ENCODE assay signal across 1 cellular context in the genomic region with DNA sequence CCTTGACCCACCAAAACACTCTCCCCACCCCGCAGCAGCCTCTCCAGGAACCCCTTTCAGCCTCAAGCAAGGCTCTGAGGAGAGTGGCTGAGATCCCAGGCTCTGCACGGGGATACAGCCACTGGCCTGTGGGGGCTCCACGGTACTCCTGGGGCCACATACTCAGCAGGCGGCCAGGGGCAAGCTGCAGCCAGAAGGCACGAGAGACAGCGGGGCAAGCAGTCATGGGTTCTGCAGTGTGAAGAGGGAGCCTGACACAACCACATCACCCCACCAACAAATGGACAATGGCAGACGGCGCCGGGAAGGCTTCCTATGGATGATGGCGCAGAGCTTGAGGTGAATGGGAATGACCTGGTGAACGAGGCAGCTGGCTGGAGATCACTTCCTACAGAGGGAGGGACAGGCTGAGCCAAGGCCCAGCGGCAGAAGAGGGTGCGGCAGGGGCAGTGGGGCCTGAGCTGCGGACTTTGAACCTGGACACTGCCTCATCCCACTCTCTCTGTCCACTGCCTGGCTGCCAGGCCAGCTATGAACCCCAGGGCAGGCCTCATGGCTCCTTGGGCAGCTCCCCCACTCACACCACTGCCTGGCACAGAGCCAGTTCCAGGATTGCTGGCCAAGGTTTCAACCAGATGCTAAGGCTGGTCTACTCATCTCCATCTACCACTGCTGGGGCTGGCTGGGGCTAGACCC.
TF ChIP-seq lines count a peak whose summit lies in the region.

No MANE protein-coding gene starts in this region.

TF ChIP-seq in HepG2, 621 proteins besides CTCF, POLR2A, EP300 and RAD21 (continued from another document and continues in another):
- TF ChIP-seq, protein P1, sequence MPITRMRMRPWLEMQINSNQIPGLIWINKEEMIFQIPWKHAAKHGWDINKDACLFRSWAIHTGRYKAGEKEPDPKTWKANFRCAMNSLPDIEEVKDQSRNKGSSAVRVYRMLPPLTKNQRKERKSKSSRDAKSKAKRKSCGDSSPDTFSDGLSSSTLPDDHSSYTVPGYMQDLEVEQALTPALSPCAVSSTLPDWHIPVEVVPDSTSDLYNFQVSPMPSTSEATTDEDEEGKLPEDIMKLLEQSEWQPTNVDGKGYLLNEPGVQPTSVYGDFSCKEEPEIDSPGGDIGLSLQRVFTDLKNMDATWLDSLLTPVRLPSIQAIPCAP (CRISPR knock-in tag; IDR thresholded peaks at IDR 0.05; ENCODE audit: low read depth) = no peak
- TF ChIP-seq, protein P2, sequence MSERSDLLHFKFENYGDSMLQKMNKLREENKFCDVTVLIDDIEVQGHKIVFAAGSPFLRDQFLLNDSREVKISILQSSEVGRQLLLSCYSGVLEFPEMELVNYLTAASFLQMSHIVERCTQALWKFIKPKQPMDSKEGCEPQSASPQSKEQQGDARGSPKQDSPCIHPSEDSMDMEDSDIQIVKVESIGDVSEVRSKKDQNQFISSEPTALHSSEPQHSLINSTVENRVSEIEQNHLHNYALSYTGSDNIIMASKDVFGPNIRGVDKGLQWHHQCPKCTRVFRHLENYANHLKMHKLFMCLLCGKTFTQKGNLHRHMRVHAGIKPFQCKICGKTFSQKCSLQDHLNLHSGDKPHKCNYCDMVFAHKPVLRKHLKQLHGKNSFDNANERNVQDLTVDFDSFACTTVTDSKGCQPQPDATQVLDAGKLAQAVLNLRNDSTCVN (CRISPR knock-in tag; IDR thresholded peaks at IDR 0.05; ENCODE audit: borderline replicate concordance) = no peak; the same call in 1 of the 2 replicates
- peak; percentile 75 for TF ChIP-seq FOSL2 (CRISPR knock-in tag; IDR thresholded peaks at IDR 0.05)
- TF ChIP-seq, protein P3, sequence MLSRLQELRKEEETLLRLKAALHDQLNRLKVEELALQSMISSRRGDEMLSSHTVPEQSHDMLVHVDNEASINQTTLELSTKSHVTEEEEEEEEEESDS (CRISPR knock-in tag; IDR thresholded peaks at IDR 0.05; ENCODE audit: borderline replicate concordance) = no peak
- no peak for TF ChIP-seq NFE2 (CRISPR knock-in tag; IDR thresholded peaks at IDR 0.05)
- no peak for TF ChIP-seq ZNF724P (CRISPR knock-in tag; IDR thresholded peaks at IDR 0.05; ENCODE audit: borderline replicate concordance)
- TF ChIP-seq, protein P4, sequence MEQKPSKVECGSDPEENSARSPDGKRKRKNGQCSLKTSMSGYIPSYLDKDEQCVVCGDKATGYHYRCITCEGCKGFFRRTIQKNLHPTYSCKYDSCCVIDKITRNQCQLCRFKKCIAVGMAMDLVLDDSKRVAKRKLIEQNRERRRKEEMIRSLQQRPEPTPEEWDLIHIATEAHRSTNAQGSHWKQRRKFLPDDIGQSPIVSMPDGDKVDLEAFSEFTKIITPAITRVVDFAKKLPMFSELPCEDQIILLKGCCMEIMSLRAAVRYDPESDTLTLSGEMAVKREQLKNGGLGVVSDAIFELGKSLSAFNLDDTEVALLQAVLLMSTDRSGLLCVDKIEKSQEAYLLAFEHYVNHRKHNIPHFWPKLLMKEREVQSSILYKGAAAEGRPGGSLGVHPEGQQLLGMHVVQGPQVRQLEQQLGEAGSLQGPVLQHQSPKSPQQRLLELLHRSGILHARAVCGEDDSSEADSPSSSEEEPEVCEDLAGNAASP (CRISPR knock-in tag; IDR thresholded peaks at IDR 0.05; ENCODE audit: borderline replicate concordance) = peak; percentile 87; the same call in 1 of the 2 replicates
- peak; percentile 69 for TF ChIP-seq FOXA3 (CRISPR knock-in tag; IDR thresholded peaks at IDR 0.05)
- TF ChIP-seq DPF2 (CRISPR knock-in tag; IDR thresholded peaks at IDR 0.05; ENCODE audit: borderline replicate concordance, low read depth) = peak; percentile 62; the same call in 1 of the 2 replicates
- no peak for TF ChIP-seq ZNF496 (CRISPR knock-in tag; IDR thresholded peaks at IDR 0.05; ENCODE audit: insufficient replicate concordance)
- no peak for TF ChIP-seq RELA (CRISPR knock-in tag; IDR thresholded peaks at IDR 0.05)
- no peak for TF ChIP-seq MAFK (conservative IDR thresholded peaks at IDR 0.05 in 1 of 2, IDR thresholded peaks at IDR 0.05 in 1 of 2; ENCODE audit: low read length in 2 of 2)
- TF ChIP-seq MTF2 (CRISPR knock-in tag; IDR thresholded peaks at IDR 0.05; ENCODE audit: borderline replicate concordance) = no peak
- no peak; the same call in 1 of the 2 replicates for TF ChIP-seq ZNF337 (CRISPR knock-in tag; IDR thresholded peaks at IDR 0.05; ENCODE audit: borderline replicate concordance, low read depth)
- TF ChIP-seq ZNF773 (CRISPR knock-in tag; IDR thresholded peaks at IDR 0.05; ENCODE audit: borderline replicate concordance) = 0 out of 2 replicates have a peak, but pooled peaks have one; percentile 44
- no peak for TF ChIP-seq SP140L (CRISPR knock-in tag; IDR thresholded peaks at IDR 0.05; ENCODE audit: borderline replicate concordance)
- TF ChIP-seq ZNF256 (CRISPR knock-in tag; conservative IDR thresholded peaks at IDR 0.05) = peak; percentile 72; the same call in 1 of the 2 replicates
- no peak for TF ChIP-seq MAFG (CRISPR knock-in tag; IDR thresholded peaks at IDR 0.05)
- TF ChIP-seq ZNF703 (CRISPR knock-in tag; IDR thresholded peaks at IDR 0.05; ENCODE audit: borderline replicate concordance) = no peak; the same call in 1 of the 2 replicates
- TF ChIP-seq ZFP62 (CRISPR knock-in tag; IDR thresholded peaks at IDR 0.05) = no peak
- TF ChIP-seq, protein P5, sequence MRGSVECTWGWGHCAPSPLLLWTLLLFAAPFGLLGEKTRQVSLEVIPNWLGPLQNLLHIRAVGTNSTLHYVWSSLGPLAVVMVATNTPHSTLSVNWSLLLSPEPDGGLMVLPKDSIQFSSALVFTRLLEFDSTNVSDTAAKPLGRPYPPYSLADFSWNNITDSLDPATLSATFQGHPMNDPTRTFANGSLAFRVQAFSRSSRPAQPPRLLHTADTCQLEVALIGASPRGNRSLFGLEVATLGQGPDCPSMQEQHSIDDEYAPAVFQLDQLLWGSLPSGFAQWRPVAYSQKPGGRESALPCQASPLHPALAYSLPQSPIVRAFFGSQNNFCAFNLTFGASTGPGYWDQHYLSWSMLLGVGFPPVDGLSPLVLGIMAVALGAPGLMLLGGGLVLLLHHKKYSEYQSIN (CRISPR knock-in tag; IDR thresholded peaks at IDR 0.05; ENCODE audit: borderline replicate concordance) = no peak
- peak; percentile 90 for TF ChIP-seq MXI1 (IDR thresholded peaks at IDR 0.05; ENCODE audit: borderline replicate concordance, low read depth, low read length)
- TF ChIP-seq ZNF333 (CRISPR knock-in tag; IDR thresholded peaks at IDR 0.05; ENCODE audit: borderline replicate concordance) = no peak; the same call in 1 of the 2 replicates
- TF ChIP-seq THAP11 (CRISPR knock-in tag; IDR thresholded peaks at IDR 0.05) = peak; percentile 73
- TF ChIP-seq, protein P6, sequence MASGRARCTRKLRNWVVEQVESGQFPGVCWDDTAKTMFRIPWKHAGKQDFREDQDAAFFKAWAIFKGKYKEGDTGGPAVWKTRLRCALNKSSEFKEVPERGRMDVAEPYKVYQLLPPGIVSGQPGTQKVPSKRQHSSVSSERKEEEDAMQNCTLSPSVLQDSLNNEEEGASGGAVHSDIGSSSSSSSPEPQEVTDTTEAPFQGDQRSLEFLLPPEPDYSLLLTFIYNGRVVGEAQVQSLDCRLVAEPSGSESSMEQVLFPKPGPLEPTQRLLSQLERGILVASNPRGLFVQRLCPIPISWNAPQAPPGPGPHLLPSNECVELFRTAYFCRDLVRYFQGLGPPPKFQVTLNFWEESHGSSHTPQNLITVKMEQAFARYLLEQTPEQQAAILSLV (CRISPR knock-in tag; IDR thresholded peaks at IDR 0.05; ENCODE audit: borderline replicate concordance) = peak; percentile 83; the same call in 1 of the 2 replicates
- TF ChIP-seq, protein P7, sequence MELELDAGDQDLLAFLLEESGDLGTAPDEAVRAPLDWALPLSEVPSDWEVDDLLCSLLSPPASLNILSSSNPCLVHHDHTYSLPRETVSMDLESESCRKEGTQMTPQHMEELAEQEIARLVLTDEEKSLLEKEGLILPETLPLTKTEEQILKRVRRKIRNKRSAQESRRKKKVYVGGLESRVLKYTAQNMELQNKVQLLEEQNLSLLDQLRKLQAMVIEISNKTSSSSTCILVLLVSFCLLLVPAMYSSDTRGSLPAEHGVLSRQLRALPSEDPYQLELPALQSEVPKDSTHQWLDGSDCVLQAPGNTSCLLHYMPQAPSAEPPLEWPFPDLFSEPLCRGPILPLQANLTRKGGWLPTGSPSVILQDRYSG (CRISPR knock-in tag; IDR thresholded peaks at IDR 0.05) = no peak
- TF ChIP-seq ZNF619 (CRISPR knock-in tag; IDR thresholded peaks at IDR 0.05) = no peak
- TF ChIP-seq, protein P8, sequence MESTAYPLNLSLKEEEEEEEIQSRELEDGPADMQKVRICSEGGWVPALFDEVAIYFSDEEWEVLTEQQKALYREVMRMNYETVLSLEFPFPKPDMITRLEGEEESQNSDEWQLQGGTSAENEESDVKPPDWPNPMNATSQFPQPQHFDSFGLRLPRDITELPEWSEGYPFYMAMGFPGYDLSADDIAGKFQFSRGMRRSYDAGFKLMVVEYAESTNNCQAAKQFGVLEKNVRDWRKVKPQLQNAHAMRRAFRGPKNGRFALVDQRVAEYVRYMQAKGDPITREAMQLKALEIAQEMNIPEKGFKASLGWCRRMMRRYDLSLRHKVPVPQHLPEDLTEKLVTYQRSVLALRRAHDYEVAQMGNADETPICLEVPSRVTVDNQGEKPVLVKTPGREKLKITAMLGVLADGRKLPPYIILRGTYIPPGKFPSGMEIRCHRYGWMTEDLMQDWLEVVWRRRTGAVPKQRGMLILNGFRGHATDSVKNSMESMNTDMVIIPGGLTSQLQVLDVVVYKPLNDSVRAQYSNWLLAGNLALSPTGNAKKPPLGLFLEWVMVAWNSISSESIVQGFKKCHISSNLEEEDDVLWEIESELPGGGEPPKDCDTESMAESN (CRISPR knock-in tag; conservative IDR thresholded peaks at IDR 0.05) = peak; percentile 59; the same call in 1 of the 2 replicates
- no peak for TF ChIP-seq ZZZ3 (CRISPR knock-in tag; IDR thresholded peaks at IDR 0.05; ENCODE audit: borderline replicate concordance)
- TF ChIP-seq ZNF775 (CRISPR knock-in tag; IDR thresholded peaks at IDR 0.05; ENCODE audit: borderline replicate concordance) = 0 out of 2 replicates have a peak, but pooled peaks have one; percentile 30
- TF ChIP-seq HOXA7 (CRISPR knock-in tag; IDR thresholded peaks at IDR 0.05) = no peak
- TF ChIP-seq CBX2 (IDR thresholded peaks at IDR 0.05; ENCODE audit: low read depth, low read length) = no peak
- TF ChIP-seq CBX2 (CRISPR knock-in tag; IDR thresholded peaks at IDR 0.05; ENCODE audit: low read depth) = 0 out of 2 replicates have a peak, but pooled peaks have one; percentile 47
- TF ChIP-seq TAF15 (IDR thresholded peaks at IDR 0.05; ENCODE audit: low read depth, low read length, poor library complexity, severe bottlenecking) = no peak
- TF ChIP-seq, protein P9, sequence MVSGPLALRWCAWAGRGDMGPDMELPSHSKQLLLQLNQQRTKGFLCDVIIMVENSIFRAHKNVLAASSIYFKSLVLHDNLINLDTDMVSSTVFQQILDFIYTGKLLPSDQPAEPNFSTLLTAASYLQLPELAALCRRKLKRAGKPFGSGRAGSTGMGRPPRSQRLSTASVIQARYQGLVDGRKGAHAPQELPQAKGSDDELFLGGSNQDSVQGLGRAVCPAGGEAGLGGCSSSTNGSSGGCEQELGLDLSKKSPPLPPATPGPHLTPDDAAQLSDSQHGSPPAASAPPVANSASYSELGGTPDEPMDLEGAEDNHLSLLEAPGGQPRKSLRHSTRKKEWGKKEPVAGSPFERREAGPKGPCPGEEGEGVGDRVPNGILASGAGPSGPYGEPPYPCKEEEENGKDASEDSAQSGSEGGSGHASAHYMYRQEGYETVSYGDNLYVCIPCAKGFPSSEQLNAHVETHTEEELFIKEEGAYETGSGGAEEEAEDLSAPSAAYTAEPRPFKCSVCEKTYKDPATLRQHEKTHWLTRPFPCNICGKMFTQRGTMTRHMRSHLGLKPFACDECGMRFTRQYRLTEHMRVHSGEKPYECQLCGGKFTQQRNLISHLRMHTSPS (CRISPR knock-in tag; IDR thresholded peaks at IDR 0.05; ENCODE audit: low read depth) = peak; percentile 99
- TF ChIP-seq PAWR (CRISPR knock-in tag; IDR thresholded peaks at IDR 0.05; ENCODE audit: borderline replicate concordance) = no peak
- peak in 1 of 2 experiments; percentile 80; a peak in 2 of 4 replicates for TF ChIP-seq KLF16 (CRISPR knock-in tag; IDR thresholded peaks at IDR 0.05)
- TF ChIP-seq, protein P10, sequence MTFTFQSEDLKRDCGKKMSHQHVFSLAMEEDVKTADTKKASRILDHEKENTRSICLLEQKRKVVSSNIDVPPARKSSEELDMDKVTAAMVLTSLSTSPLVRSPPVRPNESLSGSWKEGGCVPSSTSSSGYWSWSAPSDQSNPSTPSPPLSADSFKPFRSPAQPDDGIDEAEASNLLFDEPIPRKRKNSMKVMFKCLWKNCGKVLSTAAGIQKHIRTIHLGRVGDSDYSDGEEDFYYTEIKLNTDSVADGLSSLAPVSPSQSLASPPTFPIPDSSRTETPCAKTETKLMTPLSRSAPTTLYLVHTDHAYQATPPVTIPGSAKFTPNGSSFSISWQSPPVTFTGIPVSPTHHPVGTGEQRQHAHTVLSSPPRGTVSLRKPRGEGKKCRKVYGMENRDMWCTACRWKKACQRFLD (CRISPR knock-in tag; IDR thresholded peaks at IDR 0.05; ENCODE audit: borderline replicate concordance) = no peak
